In the genomic region with DNA sequence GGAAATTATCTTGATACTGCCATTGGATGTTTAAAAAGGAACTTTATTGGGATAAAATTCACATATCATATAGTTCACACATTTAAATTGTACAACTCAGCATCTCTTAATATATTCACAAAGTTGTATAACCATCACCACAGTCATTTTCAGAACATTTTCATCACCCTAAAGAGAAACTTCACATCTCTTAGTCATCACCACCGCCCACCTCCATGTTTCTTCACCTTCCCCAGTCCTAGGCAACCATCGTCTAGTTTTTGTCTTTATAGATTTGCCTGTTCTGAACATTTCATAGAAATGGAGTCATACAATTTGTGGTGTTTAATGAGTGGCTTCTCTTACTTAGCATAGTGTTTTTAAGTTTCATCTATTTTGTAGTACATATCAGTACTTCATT, we compare ENCODE assay signal across 24 cellular contexts.
A peak's percentile ranks its signal among the peaks of the same experiment; 100 is the strongest.
DNase-seq lines count a peak whose midpoint lies in the region; TF ChIP-seq lines count a peak whose summit lies in the region.
"Had no signal": no experiment of that assay in that cellular context is flagged by ENCODE, and none has a peak within 500 bp of the region (broad histone marks: within the 10 kb centered on the region; RNA-seq: fewer than 3 reads in every experiment).

No MANE protein-coding gene starts in this region.

- TF ChIP-seq POLR2A in esophagus squamous epithelium (IDR thresholded peaks at IDR 0.05) = no peak

- no peaks in the 10 kb centered on the region for H3K9me3 ChIP-seq in esophagus squamous epithelium
- H3K9me3 ChIP-seq: BE2C; BLaER1 treated with 17β-estradiol and CSF1 and Interleukin-3, amounts not matched to agents 10 nM and 100 nM had no signal

- H3K27ac ChIP-seq in esophagus squamous epithelium = no peak overlapping the region
- H3K27ac ChIP-seq: A549; BLaER1 treated with 17β-estradiol and CSF1 and Interleukin-3, amounts not matched to agents 10 nM and 100 nM; GM23248 had no signal

- no peaks in the 10 kb centered on the region for H3K27me3 ChIP-seq in esophagus squamous epithelium
- H3K27me3 ChIP-seq: BE2C; BLaER1 treated with 17β-estradiol and CSF1 and Interleukin-3, amounts not matched to agents 10 nM and 100 nM had no signal

- intact Hi-C loops in esophagus squamous epithelium (cut with DNase I) = no loop called here

- no peak overlapping the region for H3K4me3 ChIP-seq in esophagus squamous epithelium
- H3K4me3 ChIP-seq: A549; BLaER1 treated with 17β-estradiol and CSF1 and Interleukin-3, amounts not matched to agents 10 nM and 100 nM; GM12878; GM23248 had no signal

- no peak for TF ChIP-seq CTCF in esophagus squamous epithelium (IDR thresholded peaks at IDR 0.05)

- WGBS in esophagus squamous epithelium, 2 donors = 17 to 21% methylated on average over 2 of the region's 2 CpGs

- no peaks in the 10 kb centered on the region for H3K4me1 ChIP-seq in esophagus squamous epithelium
- H3K4me1 ChIP-seq: BE2C; BLaER1 treated with 17β-estradiol and CSF1 and Interleukin-3, amounts not matched to agents 10 nM and 100 nM had no signal

- peak; percentile 9 for DNase-seq in activated CD4-positive, alpha-beta T cell treated with anti-CD3 and anti-CD28 coated beads for 48 hours
- DNase-seq in activated CD4-positive, alpha-beta T cell treated with anti-CD3 and anti-CD28 coated beads, Interleukin-2, amount 50 U/mL, for 1 hour = no peak
- DNase-seq in activated naive CD4-positive, alpha-beta T cell treated with Interleukin-2 at 50 U/mL for 16 hours = peak; percentile 2
- DNase-seq in activated naive CD4-positive, alpha-beta T cell treated with anti-CD3 and anti-CD28 coated beads, Interleukin-2, amount 50 U/mL, for 16 hours = no peak
- DNase-seq in occipital lobe (lab: John Stamatoyannopoulos, UW) (peak; percentile 9), superior temporal gyrus (ENCODE audit: extremely low spot score) (peak; percentile 63), NCI-H1092 treated with DMSO at 0.1 percent for 48 hours (lab: John Stamatoyannopoulos, UW) (no peak), esophagus squamous epithelium (lab: John Stamatoyannopoulos, UW) (no peak)
- DNase-seq: 8988T; ACHN; AML-193; BE2C; CD4-positive, alpha-beta T cell; CD8-positive, alpha-beta memory T cell; DMS 273 treated with DMSO at 0.1 percent for 48 hours; DMS79; EL; GDM1; GM23248; H7; HCEC 1CT had no signal

- H3K36me3 ChIP-seq in esophagus squamous epithelium = no peaks in the 10 kb centered on the region
- H3K36me3 ChIP-seq: BE2C; BLaER1 treated with 17β-estradiol and CSF1 and Interleukin-3, amounts not matched to agents 10 nM and 100 nM had no signal

Comparison
In these comparisons a context has a peak if more than half of its experiments do, and no peak if none do; other contexts are left out.
1. DNase-seq: peak in activated CD4-positive, alpha-beta T cell treated with anti-CD3 and anti-CD28 coated beads for 48 hours (single experiment), activated naive CD4-positive, alpha-beta T cell treated with Interleukin-2 at 50 U/mL for 16 hours (single experiment), occipital lobe (single experiment) and superior temporal gyrus (single experiment); none in activated CD4-positive, alpha-beta T cell treated with anti-CD3 and anti-CD28 coated beads, Interleukin-2, amount 50 U/mL, for 1 hour (single experiment), activated naive CD4-positive, alpha-beta T cell treated with anti-CD3 and anti-CD28 coated beads, Interleukin-2, amount 50 U/mL, for 16 hours (single experiment), NCI-H1092 treated with DMSO at 0.1 percent for 48 hours (single experiment) and esophagus squamous epithelium (single experiment).